Comparison of ENCODE assay signal across 8 cellular contexts in the genomic region with DNA sequence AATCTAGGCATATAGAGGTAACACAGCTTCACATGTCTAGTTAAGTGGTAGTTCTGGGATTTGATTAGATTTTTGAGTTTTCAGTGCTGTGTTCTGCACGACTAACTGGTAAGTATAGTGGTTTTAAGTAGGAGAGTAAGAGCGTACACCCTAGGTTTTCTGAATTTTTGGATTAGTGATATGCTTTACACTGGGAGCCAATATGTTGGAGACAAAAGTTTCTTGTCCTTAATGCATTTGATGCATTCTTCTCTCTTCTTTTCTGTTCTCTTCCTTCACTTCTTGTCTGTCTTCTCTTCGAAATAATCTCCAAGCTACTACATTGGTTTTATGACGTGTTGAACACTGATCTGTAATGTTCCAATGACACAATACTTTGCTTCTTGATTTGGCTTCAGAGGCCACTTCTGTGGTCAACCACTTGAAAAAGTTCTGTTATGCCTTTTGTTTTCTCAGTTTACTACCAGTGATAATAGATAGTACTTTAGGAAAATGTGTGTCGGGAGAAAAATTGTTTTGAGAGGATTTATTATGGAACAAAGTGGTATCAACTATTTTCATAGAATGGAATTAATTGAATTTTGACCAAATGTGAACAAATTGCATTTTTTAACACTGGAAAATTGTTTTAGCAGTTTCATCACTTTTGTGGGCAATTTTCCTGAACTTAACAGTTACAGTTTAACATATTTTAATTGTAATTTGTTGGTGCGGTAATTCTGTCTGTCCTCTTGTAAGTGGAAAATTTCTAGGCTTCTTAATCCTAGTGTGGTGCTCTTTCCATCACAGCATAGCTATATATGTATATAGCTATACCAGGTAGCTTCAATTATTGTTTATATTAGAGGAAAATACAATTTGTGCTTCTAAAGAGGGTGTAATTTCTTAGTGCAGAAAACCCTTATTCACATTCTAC. TPM values are rescaled to one million over a fixed set of nuclear protein-coding genes. Genes with fewer than 3 reads are reported as not detected.
DNase-seq lines count a peak whose midpoint lies in the region; ATAC-seq and TF ChIP-seq lines count a peak whose summit lies in the region.

No MANE protein-coding gene starts in this region.

- intact Hi-C loops in mucosa of descending colon (cut with DNase I, micrococcal nuclease), result loop anchor here (5.0 to 10.0 kb wide), 2 partner anchors 101 to 104 kb away; no protein-coding TSS in a partner anchor

- H3K36me3 Mint-ChIP-seq in activated T-helper 17 cell treated with anti-CD3 and anti-CD28 coated beads, Interleukin-2, amount 50 U/mL, for 72 hours (ENCODE audit: low read depth), result peaks cover 29% of the 10 kb centered on the region

- H3K36me3 ChIP-seq in HUES6 (ENCODE audit: control insufficient read depth, insufficient read depth, low read length) (no peaks in the 10 kb centered on the region), mucosa of descending colon (ENCODE audit: low read depth) (no peaks in the 10 kb centered on the region)

- peaks cover 32% of the 10 kb centered on the region for H3K27me3 ChIP-seq in HUES6 (ENCODE audit: control insufficient read depth, insufficient read depth, low read length)

- H3K9me3 Mint-ChIP-seq in activated T-helper 17 cell treated with anti-CD3 and anti-CD28 coated beads, Interleukin-2, amount 50 U/mL, for 72 hours, result no peaks in the 10 kb centered on the region

- DNase-seq in CD1c-positive myeloid dendritic cell (ENCODE audit: extremely low spot score) (peak; percentile 25), mucosa of descending colon (no peak), dermis blood vessel endothelial cell (no peak), NCI-H1417 treated with DMSO at 0.1 percent for 48 hours (lab: John Stamatoyannopoulos, UW) (no peak), ecto neural progenitor cell (ENCODE audit: low spot score) (no peak)

- peak overlapping the region; percentile 96 for H3K4me3 ChIP-seq in HUES6 (ENCODE audit: low read depth, low read length)
- H3K4me3 ChIP-seq in mucosa of descending colon, result peak overlapping the region; percentile 71

- H3K4me3 Mint-ChIP-seq in activated T-helper 17 cell treated with anti-CD3 and anti-CD28 coated beads, Interleukin-2, amount 50 U/mL, for 72 hours, result peak overlapping the region; percentile 82

- H3K27ac ChIP-seq in HUES6 (ENCODE audit: low read depth, low read length), result no peak overlapping the region

- ATAC-seq in activated T-helper 17 cell treated with anti-CD3 and anti-CD28 coated beads, Interleukin-2, amount 50 U/mL, for 72 hours (replicated peaks), result peak; percentile 22
- ATAC-seq in mucosa of descending colon (no peak), HG03521 (IDR thresholded peaks at IDR 0.05; ENCODE audit: unreplicated experiment) (no peak)

- peak overlapping the region; percentile 87 for H3K27ac Mint-ChIP-seq in activated T-helper 17 cell treated with anti-CD3 and anti-CD28 coated beads, Interleukin-2, amount 50 U/mL, for 72 hours

- no peak for TF ChIP-seq CTCF in mucosa of descending colon (IDR thresholded peaks at IDR 0.05)

- no peaks in the 10 kb centered on the region for H3K27me3 Mint-ChIP-seq in activated T-helper 17 cell treated with anti-CD3 and anti-CD28 coated beads, Interleukin-2, amount 50 U/mL, for 72 hours

- peaks cover 24% of the 10 kb centered on the region for H3K4me1 ChIP-seq in HUES6 (ENCODE audit: control insufficient read depth, insufficient read depth, low read length)
- peaks cover 25% of the 10 kb centered on the region for H3K4me1 ChIP-seq in mucosa of descending colon (ENCODE audit: low read depth)

- peaks cover 14% of the 10 kb centered on the region for H3K4me1 Mint-ChIP-seq in activated T-helper 17 cell treated with anti-CD3 and anti-CD28 coated beads, Interleukin-2, amount 50 U/mL, for 72 hours

- H3K9me3 ChIP-seq in HUES6 (ENCODE audit: control insufficient read depth, insufficient read depth, low read depth, low read length), result peaks cover 7% of the 10 kb centered on the region; the same call in 1 of the 2 replicates
- no peaks in the 10 kb centered on the region for H3K9me3 ChIP-seq in mucosa of descending colon

- H3K9ac ChIP-seq in HUES6 (ENCODE audit: low read length), result no peak overlapping the region

RNA-seq across cellular contexts. Expression of a gene that starts 2.6 kb away (rescaled TPM):
- 10 to 100 TPM; 23.0 to 25.5 TPM for total RNA-seq in activated T-helper 17 cell treated with anti-CD3 and anti-CD28 coated beads, Interleukin-2, amount 50 U/mL, for 72 hours
- total RNA-seq in mucosa of descending colon, result 10 to 100 TPM; 22.4 to 47.0 (median 25.9) TPM
- 0.17 and 0.23 TPM in 2 replicates for total RNA-seq in dermis blood vessel endothelial cell

Comparison
In these comparisons a context has a peak if more than half of its experiments do, and no peak if none do; other contexts are left out.
1. RNA of a gene that starts 2.6 kb away (total RNA-seq): 22.4 to 47.0 TPM in mucosa of descending colon and 23.0 to 25.5 TPM in activated T-helper 17 cell treated with anti-CD3 and anti-CD28 coated beads, Interleukin-2, amount 50 U/mL, for 72 hours; 0.17 to 0.23 TPM in dermis blood vessel endothelial cell; every median in the first group is over 10 times any median in the second.